Comparison of ENCODE assay signal across 8 cellular contexts in genomic region chr15:60479711-60480110, GRCh38. TPM values are rescaled to one million over a fixed set of nuclear protein-coding genes. Genes with fewer than 3 reads are reported as not detected.
DNase-seq lines count a peak whose midpoint lies in the region; ATAC-seq lines count a peak whose summit lies in the region.

No MANE protein-coding gene starts in this region.

- ATAC-seq in activated CD8-positive, alpha-beta memory T cell treated with anti-CD3 and anti-CD28 coated beads, Interleukin-2, amount 10 ng/mL, durations not matched to agents 7 days and 5 days, result peak; percentile 16
- no peak for ATAC-seq in GM21515 (IDR thresholded peaks at IDR 0.05; ENCODE audit: unreplicated experiment)

- no peaks in the 10 kb centered on the region for H3K27me3 Mint-ChIP-seq in activated CD8-positive, alpha-beta memory T cell treated with anti-CD3 and anti-CD28 coated beads, Interleukin-2, amount 10 ng/mL, durations not matched to agents 7 days and 5 days
- H3K27me3 Mint-ChIP-seq in activated CD4-positive, alpha-beta T cell treated with anti-CD3 and anti-CD28 coated beads, Interleukin-2, amount 10 ng/mL, durations not matched to agents 7 days and 5 days, result no peaks in the 10 kb centered on the region

- H3K4me3 ChIP-seq in iPS-18a (ENCODE audit: low read length) (peak overlapping the region; percentile 88), subcutaneous abdominal adipose tissue (ENCODE audit: low read depth in 1 of 5, low read length in 5 of 5) (peak overlapping the region; percentile 90 to 98 (median 96))

- H3K4me1 Mint-ChIP-seq in activated CD8-positive, alpha-beta memory T cell treated with anti-CD3 and anti-CD28 coated beads, Interleukin-2, amount 10 ng/mL, durations not matched to agents 7 days and 5 days, result peaks cover 51% of the 10 kb centered on the region
- H3K4me1 Mint-ChIP-seq in activated CD4-positive, alpha-beta T cell treated with anti-CD3 and anti-CD28 coated beads, Interleukin-2, amount 10 ng/mL, durations not matched to agents 7 days and 5 days, result peaks cover 51% of the 10 kb centered on the region

- peak; percentile 57 for DNase-seq in activated CD8-positive, alpha-beta memory T cell treated with anti-CD3 and anti-CD28 coated beads, Interleukin-2, amount 10 ng/mL, durations not matched to agents 7 days and 5 days
- DNase-seq in activated CD8-positive, alpha-beta memory T cell treated with anti-CD3 and anti-CD28 coated beads for 24 hours, result no peak
- no peak for DNase-seq in activated CD4-positive, alpha-beta T cell treated with anti-CD3 and anti-CD28 coated beads, Interleukin-2, amount 10 ng/mL, durations not matched to agents 7 days and 5 days
- DNase-seq in NCI-H128 (lab: John Stamatoyannopoulos, UW; ENCODE audit: unreplicated experiment) (no peak), EL (no peak)

- H3K4me1 ChIP-seq in iPS-18a (ENCODE audit: control insufficient read depth, low read depth, low read length) (peaks cover 20% of the 10 kb centered on the region), subcutaneous abdominal adipose tissue (ENCODE audit: control insufficient read depth in 5 of 5, insufficient read depth in 5 of 5, low read length in 5 of 5) (peaks cover 0 to 36% (median 29%) of the 10 kb centered on the region in 5 donors)

- POLR2A ChIA-PET in activated CD4-positive, alpha-beta T cell treated with anti-CD3 and anti-CD28 coated beads, Interleukin-2, amount 10 ng/mL, durations not matched to agents 7 days and 5 days (lab: Charles Lee), result no interaction called here

- peak overlapping the region; percentile 99 for H3K27ac Mint-ChIP-seq in activated CD8-positive, alpha-beta memory T cell treated with anti-CD3 and anti-CD28 coated beads, Interleukin-2, amount 10 ng/mL, durations not matched to agents 7 days and 5 days
- H3K27ac Mint-ChIP-seq in activated CD4-positive, alpha-beta T cell treated with anti-CD3 and anti-CD28 coated beads, Interleukin-2, amount 10 ng/mL, durations not matched to agents 7 days and 5 days, result peak overlapping the region; percentile 97

- H3K36me3 ChIP-seq in iPS-18a (ENCODE audit: control insufficient read depth, low read depth, low read length), result peaks cover 9% of the 10 kb centered on the region
- peaks cover 2 to 6% (median 3%) of the 10 kb centered on the region in 5 donors for H3K36me3 ChIP-seq in subcutaneous abdominal adipose tissue (ENCODE audit: control insufficient read depth in 5 of 5, insufficient read depth in 5 of 5, low read length in 5 of 5)

- H3K9ac ChIP-seq in iPS-18a (ENCODE audit: low read length) (peak overlapping the region; percentile 95), subcutaneous abdominal adipose tissue (ENCODE audit: low read length in 5 of 5) (peak overlapping the region; percentile 9 to 97 (median 97))

- CTCF ChIA-PET in activated CD8-positive, alpha-beta memory T cell treated with anti-CD3 and anti-CD28 coated beads, Interleukin-2, amount 10 ng/mL, durations not matched to agents 7 days and 5 days (lab: Charles Lee), result interaction anchor here (0.9 to 2.1 kb wide), 6 partner anchors 11 to 121 kb away, joined by 3 to 6 read pairs (median 3); partner anchors contain the start of gene ANXA2
- CTCF ChIA-PET in activated CD4-positive, alpha-beta T cell treated with anti-CD3 and anti-CD28 coated beads, Interleukin-2, amount 10 ng/mL, durations not matched to agents 7 days and 5 days (lab: Charles Lee), result interaction anchor here (0.6 to 1.0 kb wide), 3 partner anchors 9 to 68 kb away, joined by 3 to 4 read pairs (median 3); no protein-coding TSS in a partner anchor

- H3K4me3 Mint-ChIP-seq in activated CD8-positive, alpha-beta memory T cell treated with anti-CD3 and anti-CD28 coated beads, Interleukin-2, amount 10 ng/mL, durations not matched to agents 7 days and 5 days, result peak overlapping the region; percentile 98
- H3K4me3 Mint-ChIP-seq in activated CD4-positive, alpha-beta T cell treated with anti-CD3 and anti-CD28 coated beads, Interleukin-2, amount 10 ng/mL, durations not matched to agents 7 days and 5 days, result peak overlapping the region; percentile 93

- H3K9me3 ChIP-seq in iPS-18a (ENCODE audit: control insufficient read depth, low read depth, low read length) (no peaks in the 10 kb centered on the region), subcutaneous abdominal adipose tissue (ENCODE audit: control insufficient read depth in 5 of 5, low read length in 5 of 5) (no peaks in the 10 kb centered on the region)

- peaks cover 20% of the 10 kb centered on the region for H3K36me3 Mint-ChIP-seq in activated CD8-positive, alpha-beta memory T cell treated with anti-CD3 and anti-CD28 coated beads, Interleukin-2, amount 10 ng/mL, durations not matched to agents 7 days and 5 days
- H3K36me3 Mint-ChIP-seq in activated CD4-positive, alpha-beta T cell treated with anti-CD3 and anti-CD28 coated beads, Interleukin-2, amount 10 ng/mL, durations not matched to agents 7 days and 5 days (ENCODE audit: low read depth), result peaks cover 25% of the 10 kb centered on the region

- no peak overlapping the region for H3K27ac ChIP-seq in iPS-18a (ENCODE audit: low read length)
- peak overlapping the region; percentile 98 for H3K27ac ChIP-seq in subcutaneous abdominal adipose tissue (ENCODE audit: low read depth, low read length)

- H3K27me3 ChIP-seq in iPS-18a (ENCODE audit: control insufficient read depth, insufficient read depth, low read length) (no peaks in the 10 kb centered on the region), subcutaneous abdominal adipose tissue (ENCODE audit: control insufficient read depth in 5 of 5, insufficient read depth in 4 of 5, low read length in 5 of 5) (no peaks in the 10 kb centered on the region)

- no peaks in the 10 kb centered on the region for H3K9me3 Mint-ChIP-seq in activated CD8-positive, alpha-beta memory T cell treated with anti-CD3 and anti-CD28 coated beads, Interleukin-2, amount 10 ng/mL, durations not matched to agents 7 days and 5 days (ENCODE audit: low read depth)
- H3K9me3 Mint-ChIP-seq in activated CD4-positive, alpha-beta T cell treated with anti-CD3 and anti-CD28 coated beads, Interleukin-2, amount 10 ng/mL, durations not matched to agents 7 days and 5 days, result no peaks in the 10 kb centered on the region

RNA-seq across cellular contexts. Expression of gene ICE2, which starts 0.8 kb away (rescaled TPM):
- 10 to 100 TPM; 54.6 to 74.2 TPM for total RNA-seq in activated CD8-positive, alpha-beta memory T cell treated with anti-CD3 and anti-CD28 coated beads, Interleukin-2, amount 10 ng/mL, durations not matched to agents 7 days and 5 days
- total RNA-seq in activated CD4-positive, alpha-beta T cell treated with anti-CD3 and anti-CD28 coated beads, Interleukin-2, amount 10 ng/mL, durations not matched to agents 7 days and 5 days, result 10 to 100 TPM; 70.0 to 77.7 TPM
